Comparison of ENCODE assay signal across 15 cellular contexts in genomic region chr18:78856569-78857200, GRCh38.
DNase-seq lines count a peak whose midpoint lies in the region; ATAC-seq and TF ChIP-seq lines count a peak whose summit lies in the region.
"Had no signal": no experiment of that assay in that cellular context is flagged by ENCODE, and none has a peak within 500 bp of the region (broad histone marks: within the 10 kb centered on the region; RNA-seq: fewer than 3 reads in every experiment).

No MANE protein-coding gene starts in this region.

- H3K4me1 ChIP-seq in neural progenitor cell, result peaks cover 31% of the 10 kb centered on the region
- H3K4me1 ChIP-seq in aorta (ENCODE audit: control insufficient read depth in 1 of 2, insufficient read depth in 2 of 2, low read length in 2 of 2), result no peaks in the 10 kb centered on the region
- H3K4me1 ChIP-seq: BLaER1, HAP-1 had no signal

- 87 to 92% methylated on average over 48 of the region's 48 CpGs for WGBS in aorta, 2 donors

- no peaks in the 10 kb centered on the region for H3K9me3 ChIP-seq in neural progenitor cell (ENCODE audit: low read depth)
- H3K9me3 ChIP-seq in aorta (ENCODE audit: control insufficient read depth, low read length), result no peaks in the 10 kb centered on the region
- H3K9me3 ChIP-seq: HAP-1 had no signal

- H3K9ac ChIP-seq in neural progenitor cell, result no peak overlapping the region
- H3K9ac ChIP-seq: BLaER1 had no signal

- H3K4me3 ChIP-seq in neural progenitor cell (no peak overlapping the region), aorta (ENCODE audit: low read length in 2 of 2) (no peak overlapping the region)
- H3K4me3 ChIP-seq: BLaER1, GM23338, HAP-1 had no signal

- peaks cover 34% of the 10 kb centered on the region for H3K4me1 Mint-ChIP-seq in neural progenitor cell
- H3K4me1 Mint-ChIP-seq in activated T-helper 2 cell treated with anti-CD3 and anti-CD28 coated beads, Interferon-gamma antibody, Interleukin-2, Interleukin-4, amounts not matched to agents 10 μg/mL and 5 μg/mL and 100 μg/mL, durations not matched to agents 14 hours and 24 hours and 36 hours (ENCODE audit: low read depth), result no peaks in the 10 kb centered on the region
- H3K4me1 Mint-ChIP-seq: CD8-positive, alpha-beta memory T cell; GM23338 had no signal

- no peaks in the 10 kb centered on the region for H3K79me2 ChIP-seq in neural progenitor cell (ENCODE audit: low read depth)

- H3K4me3 Mint-ChIP-seq in neural progenitor cell, result peak overlapping the region; percentile 33
- no peak overlapping the region for H3K4me3 Mint-ChIP-seq in activated T-helper 2 cell treated with anti-CD3 and anti-CD28 coated beads, Interferon-gamma antibody, Interleukin-2, Interleukin-4, amounts not matched to agents 10 μg/mL and 5 μg/mL and 100 μg/mL, durations not matched to agents 14 hours and 24 hours and 36 hours (ENCODE audit: low read depth)
- H3K4me3 Mint-ChIP-seq: CD8-positive, alpha-beta memory T cell; GM23338 had no signal

- no peaks in the 10 kb centered on the region for H4K20me1 ChIP-seq in neural progenitor cell (ENCODE audit: low read depth)
- H4K20me1 ChIP-seq: BLaER1 had no signal

- peak; percentile 26 for ATAC-seq in aorta (ENCODE audit: low FRiP score)
- ATAC-seq: GM23338 had no signal

- intact Hi-C loops in aorta (cut with DNase I), result no loop called here
- intact Hi-C loops in activated T-helper 2 cell treated with anti-CD3 and anti-CD28 coated beads, Interferon-gamma antibody, Interleukin-2, Interleukin-4, amounts not matched to agents 10 μg/mL and 5 μg/mL and 100 μg/mL, durations not matched to agents 14 hours and 24 hours and 36 hours (cut with micrococcal nuclease), result no loop called here

- H3K27ac ChIP-seq in neural progenitor cell (no peak overlapping the region), aorta (ENCODE audit: low read depth in 1 of 2, low read length in 2 of 2) (no peak overlapping the region)
- H3K27ac ChIP-seq: BLaER1 had no signal

- H3K27me3 Mint-ChIP-seq in neural progenitor cell (ENCODE audit: insufficient read depth, low read depth), result peaks cover 3% of the 10 kb centered on the region
- H3K27me3 Mint-ChIP-seq in activated T-helper 2 cell treated with anti-CD3 and anti-CD28 coated beads, Interferon-gamma antibody, Interleukin-2, Interleukin-4, amounts not matched to agents 10 μg/mL and 5 μg/mL and 100 μg/mL, durations not matched to agents 14 hours and 24 hours and 36 hours (ENCODE audit: low read depth), result no peaks in the 10 kb centered on the region

- H3K27ac Mint-ChIP-seq in neural progenitor cell, result peak overlapping the region; percentile 91
- no peak overlapping the region for H3K27ac Mint-ChIP-seq in activated T-helper 2 cell treated with anti-CD3 and anti-CD28 coated beads, Interferon-gamma antibody, Interleukin-2, Interleukin-4, amounts not matched to agents 10 μg/mL and 5 μg/mL and 100 μg/mL, durations not matched to agents 14 hours and 24 hours and 36 hours
- H3K27ac Mint-ChIP-seq: CD8-positive, alpha-beta memory T cell; GM23338 had no signal

- H3K27me3 ChIP-seq in neural progenitor cell, result no peaks in the 10 kb centered on the region
- no peaks in the 10 kb centered on the region for H3K27me3 ChIP-seq in aorta (ENCODE audit: control insufficient read depth in 1 of 2, insufficient read depth in 2 of 2, low read length in 1 of 2)
- H3K27me3 ChIP-seq: BLaER1 had no signal

- H3K4me2 ChIP-seq in neural progenitor cell, result peak overlapping the region; percentile 29
- H3K4me2 ChIP-seq: BLaER1, GM23338 had no signal

- TF ChIP-seq CTCF in neural progenitor cell (IDR thresholded peaks at IDR 0.05), result no peak

- no peak overlapping the region for H2AFZ ChIP-seq in neural progenitor cell (replicated peaks)
- H2AFZ ChIP-seq: GM23338 had no signal

- H3K36me3 Mint-ChIP-seq in neural progenitor cell, result no peaks in the 10 kb centered on the region
- no peaks in the 10 kb centered on the region for H3K36me3 Mint-ChIP-seq in activated T-helper 2 cell treated with anti-CD3 and anti-CD28 coated beads, Interferon-gamma antibody, Interleukin-2, Interleukin-4, amounts not matched to agents 10 μg/mL and 5 μg/mL and 100 μg/mL, durations not matched to agents 14 hours and 24 hours and 36 hours (ENCODE audit: low read depth)

- H3K36me3 ChIP-seq in neural progenitor cell (no peaks in the 10 kb centered on the region), aorta (ENCODE audit: control insufficient read depth in 1 of 2, insufficient read depth in 2 of 2, low read length in 1 of 2) (no peaks in the 10 kb centered on the region)
- H3K36me3 ChIP-seq: BLaER1, HAP-1 had no signal

- H3K9me3 Mint-ChIP-seq in neural progenitor cell, result peaks cover 5% of the 10 kb centered on the region
- peaks cover 5% of the 10 kb centered on the region for H3K9me3 Mint-ChIP-seq in activated T-helper 2 cell treated with anti-CD3 and anti-CD28 coated beads, Interferon-gamma antibody, Interleukin-2, Interleukin-4, amounts not matched to agents 10 μg/mL and 5 μg/mL and 100 μg/mL, durations not matched to agents 14 hours and 24 hours and 36 hours

- peaks cover 4% of the 10 kb centered on the region for H3F3A ChIP-seq in neural progenitor cell (ENCODE audit: low read depth)

- peak in 2 of 3 experiments; percentile 72 to 80 for DNase-seq in NCI-H1417 (lab: John Stamatoyannopoulos, UW)
- no peak for DNase-seq in NCI-H1417 treated with DMSO at 0.1 percent for 48 hours (lab: John Stamatoyannopoulos, UW)
- DNase-seq in NCI-H69 (lab: John Stamatoyannopoulos, UW), result peak; percentile 75
- DNase-seq in neural progenitor cell (ENCODE audit: low spot score), result no peak
- DNase-seq in aorta, result no peak
- DNase-seq in DMS 273 treated with DMSO at 0.1 percent for 48 hours (lab: John Stamatoyannopoulos, UW), result no peak
- no peak for DNase-seq in activated T-helper 2 cell treated with anti-CD3 and anti-CD28 coated beads, Interferon-gamma antibody, Interleukin-2, Interleukin-4, amounts not matched to agents 10 μg/mL and 5 μg/mL and 100 μg/mL, durations not matched to agents 14 hours and 24 hours and 36 hours (ENCODE audit: low spot score)
- DNase-seq: 8988T; AML-193; CD8-positive, alpha-beta memory T cell; DMS79 treated with DMSO at 0.1 percent for 48 hours; EL had no signal

Comparison
In these comparisons a context has a peak if more than half of its experiments do, and no peak if none do; other contexts are left out.
1. DNase-seq: peak in NCI-H1417 (2 of 3) and NCI-H69 (single experiment); none in NCI-H1417 treated with DMSO at 0.1 percent for 48 hours (single experiment), neural progenitor cell (single experiment), aorta (0 of 2), DMS 273 treated with DMSO at 0.1 percent for 48 hours (single experiment) and activated T-helper 2 cell treated with anti-CD3 and anti-CD28 coated beads, Interferon-gamma antibody, Interleukin-2, Interleukin-4, amounts not matched to agents 10 μg/mL and 5 μg/mL and 100 μg/mL, durations not matched to agents 14 hours and 24 hours and 36 hours (single experiment).